Comparison of ENCODE assay signal across 1 cellular context in genomic region chr17:57340160-57340981, GRCh38.
TF ChIP-seq lines count a peak whose summit lies in the region.

No MANE protein-coding gene starts in this region.

TF ChIP-seq in H1, 55 proteins besides CTCF, POLR2A, EP300 and RAD21 (continued from another document):
- TF ChIP-seq SIRT6 (IDR thresholded peaks at IDR 0.05; ENCODE audit: low read length) (no peak), CTBP2 (IDR thresholded peaks at IDR 0.05; ENCODE audit: borderline replicate concordance, insufficient read depth, insufficient read length, low read length) (no peak), USF2 (IDR thresholded peaks at IDR 0.05; ENCODE audit: low read length) (no peak), JUND (IDR thresholded peaks at IDR 0.05; ENCODE audit: low read length) (no peak), HDAC6 (IDR thresholded peaks at IDR 0.05; ENCODE audit: low read depth, low read length) (no peak)
